28 cellular contexts compared by ENCODE assay signal in the genomic region with DNA sequence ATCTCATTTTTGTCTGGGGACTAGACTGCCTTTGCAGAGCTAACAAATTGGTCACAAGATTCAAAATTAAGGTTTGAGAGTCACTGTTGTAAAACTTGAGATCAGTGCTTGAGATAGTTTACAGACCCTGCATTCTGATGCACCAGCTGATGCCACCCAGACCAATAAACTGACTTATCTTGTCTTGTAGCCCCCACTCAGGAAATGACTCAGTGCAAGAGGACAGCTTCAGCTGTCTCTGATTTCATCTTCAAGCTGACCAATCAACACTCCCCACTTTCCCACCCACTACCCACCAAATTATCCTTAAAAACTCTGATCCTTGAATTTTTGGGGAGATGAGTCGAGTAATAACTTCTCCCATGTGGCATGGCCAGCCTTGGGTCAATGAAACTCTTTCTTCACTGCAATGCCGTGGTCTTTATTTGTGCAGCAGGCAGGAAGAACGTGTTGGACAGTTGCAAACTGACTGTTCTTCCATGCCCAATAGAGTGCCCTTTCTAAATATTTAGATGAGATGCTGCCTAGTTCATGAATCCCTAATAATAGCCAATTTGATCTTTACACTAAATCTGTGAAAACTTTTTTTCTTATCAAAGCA. TPM values are rescaled to one million over a fixed set of nuclear protein-coding genes. Genes with fewer than 3 reads are reported as not detected.
DNase-seq lines count a peak whose midpoint lies in the region; ATAC-seq, FAIRE-seq and TF ChIP-seq lines count a peak whose summit lies in the region.
"Had no signal": no experiment of that assay in that cellular context is flagged by ENCODE, and none has a peak within 500 bp of the region (broad histone marks: within the 10 kb centered on the region; RNA-seq: fewer than 3 reads in every experiment).

No MANE protein-coding gene starts in this region.

- 3% methylated on average over 3 of the region's 3 CpGs for WGBS in HepG2 (ENCODE audit: low lambda C conversion rate)
- WGBS in right lobe of liver (ENCODE audit: insufficient coverage, low coverage, low lambda C conversion rate, missing lambda C conversion rate): 38% methylated on average over 3 of the region's 3 CpGs
- WGBS in stomach, 5 donors: 50 to 62% (median 57%) methylated on average over 3 of the region's 3 CpGs

- in situ Hi-C loops in HepG2 (cut with HindIII; ENCODE audit: extremely low pct_ligation_motif_present, low pct_unique_long_range_greater_than_20kb): no loop called here

- DNase-seq in HepG2 (ENCODE audit: low spot score) (no peak), right lobe of liver (no peak), SW480 (ENCODE audit: low spot score) (peak; percentile 70), islet precursor cell (peak; percentile 75), stomach (no peak), BE2C (no peak), NCI-H1436 treated with DMSO at 0.1 percent for 48 hours (lab: John Stamatoyannopoulos, UW) (no peak)
- DNase-seq: activated CD4-positive, alpha-beta T cell treated with anti-CD3 and anti-CD28 coated beads for 1 hour; activated T-cell treated with anti-CD3 and anti-CD28 coated beads, Interleukin-2, amount 50 U/mL, for 48 hours; heart left ventricle; left ventricle myocardium inferior; NCI-H1105 treated with DMSO at 0.1 percent for 48 hours; NCI-H2081 treated with DMSO at 0.1 percent for 48 hours; RPMI8226; small intestine; stimulated activated CD4-positive, alpha-beta T cell treated with anti-CD3 and anti-CD28 coated beads, Interleukin-4, amount 100 ng/mL, for 1 hour; stimulated activated naive CD8-positive, alpha-beta T cell treated with anti-CD3 and anti-CD28 coated beads, Interleukin-15, amount 100 ng/mL, for 72 hours; transverse colon had no signal

- no peak for TF ChIP-seq RAD21 in HepG2 (CRISPR knock-in tag; IDR thresholded peaks at IDR 0.05)

- no peak overlapping the region for H2AFZ ChIP-seq in HepG2 (ENCODE audit: low read length)
- H2AFZ ChIP-seq: neural progenitor cell had no signal

- H3K27ac ChIP-seq in HepG2 (ENCODE audit: extremely low read length, insufficient read depth, low read length): no peak overlapping the region
- no peak overlapping the region for H3K27ac ChIP-seq in right lobe of liver
- H3K27ac ChIP-seq in stomach: no peak overlapping the region
- H3K27ac ChIP-seq: ascending aorta, C4-2B, heart left ventricle, left ventricle myocardium inferior, neural progenitor cell, prostate gland, transverse colon had no signal

- TF ChIP-seq POLR2A in HepG2 (IDR thresholded peaks at IDR 0.05; ENCODE audit: insufficient read depth in 1 of 2, low read depth in 2 of 2, low read length in 2 of 2): no peak
- TF ChIP-seq POLR2A in right lobe of liver (IDR thresholded peaks at IDR 0.05): no peak
- TF ChIP-seq POLR2A in stomach (IDR thresholded peaks at IDR 0.05): no peak

- TF ChIP-seq CTCF in HepG2 (CRISPR knock-in tag; IDR thresholded peaks at IDR 0.05): no peak
- no peak for TF ChIP-seq CTCF in right lobe of liver (IDR thresholded peaks at IDR 0.05)
- TF ChIP-seq CTCF in stomach (IDR thresholded peaks at IDR 0.05): no peak
- no peak for TF ChIP-seq CTCF in BE2C (IDR thresholded peaks at IDR 0.05; ENCODE audit: low read depth, low read length)

- H3K4me2 ChIP-seq in HepG2 (ENCODE audit: low read depth, low read length): no peak overlapping the region
- H3K4me2 ChIP-seq: neural progenitor cell had no signal

- no TSS peak for BruUV-seq in HepG2 (replicated peaks; lab: Mats Ljungman, UMichigan)

- H3K4me3 ChIP-seq in HepG2 (replicated peaks in 1 of 3; ENCODE audit: insufficient read depth in 1 of 3, low read depth in 2 of 3, low read length in 3 of 3) (no peak overlapping the region), right lobe of liver (no peak overlapping the region), stomach (no peak overlapping the region), BE2C (ENCODE audit: low read depth, low read length) (no peak overlapping the region)
- H3K4me3 ChIP-seq: ascending aorta, GM12878, heart left ventricle, left ventricle myocardium inferior, neural progenitor cell, prostate gland, transverse colon had no signal

- no peaks in the 10 kb centered on the region for H3K79me2 ChIP-seq in HepG2 (ENCODE audit: insufficient read depth, low read length)

- H3K27me3 ChIP-seq in HepG2 (ENCODE audit: control insufficient read depth in 1 of 2, insufficient read depth in 2 of 2, low read length in 2 of 2): no peaks in the 10 kb centered on the region
- no peaks in the 10 kb centered on the region for H3K27me3 ChIP-seq in right lobe of liver
- no peaks in the 10 kb centered on the region for H3K27me3 ChIP-seq in stomach
- no peaks in the 10 kb centered on the region; the same call in 1 of the 2 replicates for H3K27me3 ChIP-seq in BE2C
- H3K27me3 ChIP-seq: ascending aorta, heart left ventricle, neural progenitor cell, transverse colon had no signal

- no peak for TF ChIP-seq EP300 in HepG2 (IDR thresholded peaks at IDR 0.05; ENCODE audit: low read depth in 2 of 2, low read length in 2 of 2)
- TF ChIP-seq EP300 in HepG2 (CRISPR knock-in tag; IDR thresholded peaks at IDR 0.05; ENCODE audit: borderline replicate concordance): no peak
- no peak for TF ChIP-seq EP300 in stomach (IDR thresholded peaks at IDR 0.05)

- FAIRE-seq in HepG2 (lab: Jason Lieb, UNC): no peak
- FAIRE-seq: GM12878, H1, small intestine had no signal

- no peak overlapping the region for H3K9ac ChIP-seq in HepG2 (ENCODE audit: insufficient read depth, low read depth, low read length)
- H3K9ac ChIP-seq: neural progenitor cell had no signal

- no peaks in the 10 kb centered on the region for H3K36me3 ChIP-seq in HepG2 (replicated peaks in 1 of 2; ENCODE audit: control insufficient read depth in 1 of 2, insufficient read depth in 2 of 2, low read length in 2 of 2)
- no peaks in the 10 kb centered on the region for H3K36me3 ChIP-seq in right lobe of liver
- no peaks in the 10 kb centered on the region for H3K36me3 ChIP-seq in stomach
- H3K36me3 ChIP-seq in BE2C: no peaks in the 10 kb centered on the region
- H3K36me3 ChIP-seq: ascending aorta, heart left ventricle, left ventricle myocardium inferior, neural progenitor cell, prostate gland, transverse colon had no signal

- H3K9me3 ChIP-seq in HepG2 (ENCODE audit: low read length) (peaks cover 24% of the 10 kb centered on the region), right lobe of liver (no peaks in the 10 kb centered on the region), stomach (peaks cover 0 to 38% (median 20%) of the 10 kb centered on the region in 4 donors), BE2C (no peaks in the 10 kb centered on the region)
- H3K9me3 ChIP-seq: ascending aorta, prostate gland, transverse colon had no signal

- no peaks in the 10 kb centered on the region for H3K4me1 ChIP-seq in HepG2 (ENCODE audit: insufficient read depth, low read length)
- H3K4me1 ChIP-seq in right lobe of liver: no peaks in the 10 kb centered on the region
- no peaks in the 10 kb centered on the region for H3K4me1 ChIP-seq in stomach
- H3K4me1 ChIP-seq in BE2C: no peaks in the 10 kb centered on the region
- H3K4me1 ChIP-seq: ascending aorta, heart left ventricle, left ventricle myocardium inferior, neural progenitor cell, prostate gland, transverse colon had no signal

- intact Hi-C loops in HepG2 (cut with micrococcal nuclease; ENCODE audit: unreplicated experiment) (no loop called here), right lobe of liver (cut with DNase I) (no loop called here), stomach (cut with DNase I; ENCODE audit: low total_unique reads) (no loop called here)

- H4K20me1 ChIP-seq in HepG2 (ENCODE audit: insufficient read depth, low read length): no peaks in the 10 kb centered on the region

- no peak for ATAC-seq in HepG2
- ATAC-seq in right lobe of liver: no peak
- no peak for ATAC-seq in GM18861 (IDR thresholded peaks at IDR 0.05; ENCODE audit: unreplicated experiment)
- ATAC-seq: GM12878; heart left ventricle; stimulated activated naive CD8-positive, alpha-beta T cell treated with anti-CD3 and anti-CD28 coated beads, Interleukin-15, amount 100 ng/mL, for 72 hours had no signal

- POLR2A ChIA-PET in HepG2 (lab: Yijun Ruan, JAX): no interaction called here

- CTCF ChIA-PET in HepG2 (lab: Yijun Ruan, JAX; ENCODE audit: low intra/inter-chr PET ratio, low total read pairs): no interaction called here

TF ChIP-seq in HepG2, 621 proteins besides CTCF, POLR2A, EP300 and RAD21 (continues in another document):
- TF ChIP-seq ZSCAN29 (CRISPR knock-in tag; conservative IDR thresholded peaks at IDR 0.05): no peak
- no peak for TF ChIP-seq FOXP1 (IDR thresholded peaks at IDR 0.05)
- no peak for TF ChIP-seq FOXP1 (CRISPR knock-in tag; IDR thresholded peaks at IDR 0.05)
- no peak for TF ChIP-seq ATF7-NPFF (CRISPR knock-in tag; IDR thresholded peaks at IDR 0.05; ENCODE audit: low read depth)
- TF ChIP-seq SMAD3 (CRISPR knock-in tag; IDR thresholded peaks at IDR 0.05): no peak
- TF ChIP-seq RNF2 (conservative IDR thresholded peaks at IDR 0.05; ENCODE audit: low read depth): no peak
- no peak for TF ChIP-seq PRPF4 (IDR thresholded peaks at IDR 0.05; ENCODE audit: low read depth, low read length, poor library complexity, severe bottlenecking)
- peak; percentile 100 for TF ChIP-seq ZNF44 (CRISPR knock-in tag; IDR thresholded peaks at IDR 0.05)

RNA-seq across cellular contexts. Expression of gene PROKR2, which starts 48.3 kb away (rescaled TPM):
- total RNA-seq in HepG2 (2016; rRNA removed; fragmentation: Illumina TruSeq; extraction: Trizol) (not detected in 2 replicates), right lobe of liver (not detected), stomach (not detected)
- not detected in 2 replicates for total RNA-seq in HepG2 (2016; cell fraction: cytosol; rRNA removed; fragmentation: Illumina TruSeq; extraction: Trizol; ENCODE audit: low read depth)
- total RNA-seq in HepG2 (2016; cell fraction: insoluble cytoplasmic fraction; rRNA removed; fragmentation: Illumina TruSeq; extraction: Trizol): not detected in 2 replicates
- total RNA-seq in HepG2 (2016; cell fraction: membrane; rRNA removed; fragmentation: Illumina TruSeq; extraction: Trizol): not detected in 2 replicates
- total RNA-seq in HepG2 (2016; cell fraction: nucleus; rRNA removed; fragmentation: Illumina TruSeq; extraction: Trizol): not detected in 2 replicates
- polyA plus RNA-seq in HepG2 (2011; rRNA removed) (not detected in 2 replicates), stomach (not detected)
- polyA plus RNA-seq in HepG2 (2011; cell fraction: cytosol; rRNA removed): not detected in 2 replicates
- not detected in 2 replicates for polyA plus RNA-seq in HepG2 (2011; cell fraction: nucleus; rRNA removed)
- polyA plus RNA-seq in HepG2 (2012): not detected in 2 replicates
- polyA plus RNA-seq in HepG2 (2016; cell fraction: cytosol; fragmentation: Illumina TruSeq; extraction: Trizol; ENCODE audit: low read depth): not detected in 2 replicates
- polyA plus RNA-seq in HepG2 (2016; cell fraction: insoluble cytoplasmic fraction; fragmentation: Illumina TruSeq; extraction: Trizol; ENCODE audit: low read depth): not detected in 2 replicates
- not detected in 2 replicates for polyA plus RNA-seq in HepG2 (2016; cell fraction: membrane; fragmentation: Illumina TruSeq; extraction: Trizol; ENCODE audit: low read depth)
- not detected in 2 replicates for polyA plus RNA-seq in HepG2 (2016; cell fraction: nucleus; fragmentation: Illumina TruSeq; extraction: Trizol; ENCODE audit: insufficient read depth, low read depth)
- polyA minus RNA-seq in HepG2 (2011; rRNA and poly(A)+ RNA removed; ENCODE audit: low replicate concordance): not detected in 2 replicates
- polyA minus RNA-seq in HepG2 (2011; cell fraction: cytosol; rRNA and poly(A)+ RNA removed): not detected in 2 replicates
- not detected in 2 replicates for polyA minus RNA-seq in HepG2 (2011; cell fraction: nucleus; rRNA and poly(A)+ RNA removed)
- polyA plus RNA-seq in BE2C (2012; ENCODE audit: insufficient read depth, insufficient read length, low read depth): not detected
- total RNA-seq: ascending aorta, fibroblast of lung, GM12878, heart left ventricle, left ventricle myocardium inferior, mucosa of gallbladder, NCI-H460, prostate gland, transverse colon had no signal
- polyA plus RNA-seq: fibroblast of lung, GM12878, heart left ventricle, small intestine had no signal

Comparison
In these comparisons a context has a peak if more than half of its experiments do, and no peak if none do; other contexts are left out.
1. DNase-seq: peak in SW480 (single experiment) and islet precursor cell (single experiment); none in HepG2 (single experiment), right lobe of liver (0 of 3), stomach (single experiment), BE2C (single experiment) and NCI-H1436 treated with DMSO at 0.1 percent for 48 hours (single experiment).